15 cellular contexts compared by ENCODE assay signal in genomic region chr11:130668751-130669150, GRCh38.
DNase-seq lines count a peak whose midpoint lies in the region; ATAC-seq, FAIRE-seq and TF ChIP-seq lines count a peak whose summit lies in the region.
"Had no signal": no experiment of that assay in that cellular context is flagged by ENCODE, and none has a peak within 500 bp of the region (broad histone marks: within the 10 kb centered on the region; RNA-seq: fewer than 3 reads in every experiment).

No MANE protein-coding gene starts in this region.

- H3K27me3 ChIP-seq in GM23338 (ENCODE audit: insufficient read depth) (no peaks in the 10 kb centered on the region), H1 (replicated peaks in 1 of 4; ENCODE audit: control insufficient read depth in 3 of 4, extremely low read depth in 1 of 4, insufficient read depth in 3 of 4, low read length in 3 of 4) (no peaks in the 10 kb centered on the region), osteoblast (ENCODE audit: insufficient read depth, low read length) (no peaks in the 10 kb centered on the region)
- no peaks in the 10 kb centered on the region for H3K27me3 ChIP-seq in CD4-positive, alpha-beta memory T cell (ENCODE audit: insufficient read depth, low read length)

- H2AK5ac ChIP-seq in H1 (ENCODE audit: low read depth, low read length): no peak overlapping the region

- H4K91ac ChIP-seq in H1 (replicated peaks; ENCODE audit: insufficient read length, low read length): no peak overlapping the region

- no peak overlapping the region for H3K4me3 Mint-ChIP-seq in GM23338
- no peak overlapping the region for H3K4me3 Mint-ChIP-seq in osteocyte (ENCODE audit: unreplicated experiment)
- no peak overlapping the region for H3K4me3 Mint-ChIP-seq in CD4-positive, alpha-beta memory T cell
- H3K4me3 Mint-ChIP-seq: CD4-positive, alpha-beta T cell; IgD-negative memory B cell had no signal

- no peaks in the 10 kb centered on the region; the same call in none of the 2 replicates for H3K9me2 ChIP-seq in GM23338 (ENCODE audit: insufficient read depth)

- H3K14ac ChIP-seq in H1 (ENCODE audit: insufficient read length): no peak overlapping the region

- H3K18ac ChIP-seq in H1 (ENCODE audit: extremely low read depth, low read length): no peak overlapping the region

- H3K4me1 Mint-ChIP-seq in GM23338 (no peaks in the 10 kb centered on the region; the same call in 2 of the 3 replicates), osteocyte (ENCODE audit: unreplicated experiment) (peaks cover 27% of the 10 kb centered on the region)
- H3K4me1 Mint-ChIP-seq in CD4-positive, alpha-beta memory T cell: no peaks in the 10 kb centered on the region
- H3K4me1 Mint-ChIP-seq: IgD-negative memory B cell had no signal

- H3K36me3 Mint-ChIP-seq in GM23338 (ENCODE audit: low read depth) (no peaks in the 10 kb centered on the region), osteocyte (ENCODE audit: unreplicated experiment) (no peaks in the 10 kb centered on the region)
- H3K36me3 Mint-ChIP-seq in CD4-positive, alpha-beta memory T cell: no peaks in the 10 kb centered on the region
- H3K36me3 Mint-ChIP-seq: IgD-negative memory B cell had no signal

- H3K4me2 ChIP-seq in GM23338: no peak overlapping the region
- H3K4me2 ChIP-seq in H1 (ENCODE audit: insufficient read depth in 1 of 2, low read depth in 2 of 2, low read length in 2 of 2): no peak overlapping the region
- no peak overlapping the region for H3K4me2 ChIP-seq in osteoblast (ENCODE audit: insufficient read depth, low read length)

- H3K9me3 ChIP-seq in H1 (ENCODE audit: insufficient read depth in 2 of 2, low read depth in 1 of 2, low read length in 1 of 2) (no peaks in the 10 kb centered on the region), osteoblast (ENCODE audit: low read depth, low read length) (no peaks in the 10 kb centered on the region)
- H3K9me3 ChIP-seq in CD4-positive, alpha-beta memory T cell (ENCODE audit: control insufficient read depth in 1 of 2, low read length in 2 of 2): no peaks in the 10 kb centered on the region
- H3K9me3 ChIP-seq: HAP-1 had no signal

- TF ChIP-seq RAD21 in H1 (IDR thresholded peaks at IDR 0.05 in 1 of 2, conservative IDR thresholded peaks at IDR 0.05 in 1 of 2; ENCODE audit: low read depth in 2 of 2, low read length in 2 of 2): no peak

- no peaks in the 10 kb centered on the region for H3K36me3 ChIP-seq in GM23338 (ENCODE audit: insufficient read depth)
- H3K36me3 ChIP-seq in H1 (ENCODE audit: control insufficient read depth in 2 of 4, insufficient read depth in 4 of 4, low read length in 3 of 4): no peaks in the 10 kb centered on the region
- no peaks in the 10 kb centered on the region for H3K36me3 ChIP-seq in osteoblast (ENCODE audit: insufficient read depth, low read length)
- no peaks in the 10 kb centered on the region for H3K36me3 ChIP-seq in CD4-positive, alpha-beta memory T cell (ENCODE audit: insufficient read depth, low read length)
- H3K36me3 ChIP-seq: HAP-1 had no signal

- H4K5ac ChIP-seq in H1 (ENCODE audit: insufficient read length, low read depth, low read length): no peak overlapping the region

- H3K27ac Mint-ChIP-seq in GM23338: no peak overlapping the region
- no peak overlapping the region for H3K27ac Mint-ChIP-seq in osteocyte (ENCODE audit: unreplicated experiment)
- no peak overlapping the region for H3K27ac Mint-ChIP-seq in CD4-positive, alpha-beta memory T cell
- H3K27ac Mint-ChIP-seq: CD4-positive, alpha-beta T cell; IgD-negative memory B cell had no signal

- H2BK120ac ChIP-seq in H1 (replicated peaks; ENCODE audit: low read depth, low read length): no peak overlapping the region

- peaks cover 5% of the 10 kb centered on the region for H3K27me3 Mint-ChIP-seq in GM23338 (ENCODE audit: insufficient read depth, low read depth, poor library complexity)
- H3K27me3 Mint-ChIP-seq in osteocyte (ENCODE audit: unreplicated experiment): no peaks in the 10 kb centered on the region
- H3K27me3 Mint-ChIP-seq in CD4-positive, alpha-beta memory T cell: peaks cover 2 to 4% of the 10 kb centered on the region in 2 donors

- no peak for FAIRE-seq in H1 (lab: Jason Lieb, UNC)
- FAIRE-seq in urothelium cell line (lab: Jason Lieb, UNC): no peak
- FAIRE-seq: HepG2 had no signal

- no peak overlapping the region for H2BK20ac ChIP-seq in H1 (ENCODE audit: low read length)

- no peak for ATAC-seq in GM23338
- ATAC-seq: HepG2 had no signal

- H4K20me1 ChIP-seq in GM23338 (replicated peaks; ENCODE audit: insufficient read depth): no peaks in the 10 kb centered on the region
- H4K20me1 ChIP-seq in H1 (replicated peaks in 1 of 2; ENCODE audit: control insufficient read depth in 1 of 2, insufficient read depth in 2 of 2, low read length in 2 of 2): no peaks in the 10 kb centered on the region
- no peaks in the 10 kb centered on the region for H4K20me1 ChIP-seq in osteoblast (ENCODE audit: insufficient read depth, low read length)

- H2BK12ac ChIP-seq in H1 (ENCODE audit: low read depth, low read length): no peak overlapping the region

- CTCF ChIA-PET in H1 (lab: Charles Lee; ENCODE audit: partially characterized antibody): interaction anchor here (0.6 to 1.5 kb wide), 4 partner anchors 36 to 193 kb away, joined by 3 to 7 read pairs (median 5); no protein-coding TSS in a partner anchor
- CTCF ChIA-PET in CD4-positive, alpha-beta memory T cell (lab: Charles Lee; ENCODE audit: partially characterized antibody): no interaction called here

- H3K4me3 ChIP-seq in GM23338 (no peak overlapping the region), H1 (ENCODE audit: extremely low read depth in 1 of 4, insufficient read depth in 2 of 4, low read depth in 3 of 4, low read length in 4 of 4) (no peak overlapping the region), osteoblast (ENCODE audit: insufficient read depth, low read length) (no peak overlapping the region)
- H3K4me3 ChIP-seq in CD4-positive, alpha-beta memory T cell (ENCODE audit: low read length in 2 of 2): no peak overlapping the region
- H3K4me3 ChIP-seq: HAP-1 had no signal

- no peak overlapping the region for H2BK5ac ChIP-seq in H1 (ENCODE audit: low read depth, low read length)

- H2BK15ac ChIP-seq in H1 (ENCODE audit: low read length): peak overlapping the region; percentile 81; the same call in 1 of the 2 replicates

- 76% methylated on average over 2 of the region's 2 CpGs; no CpG with 5 or more reads in 1 of the 2 experiments for WGBS in H1 (ENCODE audit: extremely low coverage in 1 of 2, insufficient coverage in 1 of 2, insufficient read length in 1 of 2, insufficient replicate concordance in 2 of 2, low coverage in 1 of 2, low lambda C conversion rate in 2 of 2, missing lambda C conversion rate in 1 of 2), 2 experiments

- no peak for DNase-seq in GM23338 (ENCODE audit: low spot score)
- no peak for DNase-seq in H1 (ENCODE audit: low read depth in 1 of 2, low spot score in 2 of 2)
- peak; percentile 21 for DNase-seq in osteoblast (ENCODE audit: insufficient read length, low spot score, missing footprints)
- DNase-seq in osteocyte (ENCODE audit: extremely low spot score, unreplicated experiment): no peak
- DNase-seq in urothelium cell line (ENCODE audit: low spot score): no peak
- DNase-seq in CD4-positive, alpha-beta memory T cell: no peak
- DNase-seq: AML-193; CD4-positive, alpha-beta T cell; DMS153; DMS79; GF-D8 had no signal

- H3K9me3 Mint-ChIP-seq in GM23338: no peaks in the 10 kb centered on the region; the same call in 2 of the 3 replicates
- no peaks in the 10 kb centered on the region for H3K9me3 Mint-ChIP-seq in osteocyte (ENCODE audit: unreplicated experiment)
- H3K9me3 Mint-ChIP-seq in CD4-positive, alpha-beta memory T cell: no peaks in the 10 kb centered on the region
- H3K9me3 Mint-ChIP-seq: CD4-positive, alpha-beta T cell; IgD-negative memory B cell had no signal

- intact Hi-C loops in CD4-positive, alpha-beta memory T cell (cut with micrococcal nuclease): no loop called here

- H3K79me1 ChIP-seq in H1 (ENCODE audit: low read depth, low read length): no peaks in the 10 kb centered on the region

- no peak for TF ChIP-seq EP300 in H1 (IDR thresholded peaks at IDR 0.05; ENCODE audit: borderline replicate concordance in 1 of 2, low read depth in 2 of 2, low read length in 2 of 2)

- no peaks in the 10 kb centered on the region for H3K4me1 ChIP-seq in GM23338 (ENCODE audit: insufficient read depth)
- no peaks in the 10 kb centered on the region for H3K4me1 ChIP-seq in H1 (replicated peaks in 1 of 4; ENCODE audit: control insufficient read depth in 3 of 4, insufficient read depth in 4 of 4, low read length in 3 of 4)
- peaks cover 30% of the 10 kb centered on the region for H3K4me1 ChIP-seq in osteoblast (ENCODE audit: insufficient read depth, low read length)
- no peaks in the 10 kb centered on the region for H3K4me1 ChIP-seq in CD4-positive, alpha-beta memory T cell (ENCODE audit: insufficient read depth, low read length)
- H3K4me1 ChIP-seq: HAP-1 had no signal

- H3F3A ChIP-seq in GM23338 (replicated peaks; ENCODE audit: low read depth): no peaks in the 10 kb centered on the region

- H3K27ac ChIP-seq in GM23338 (ENCODE audit: low read depth): no peak overlapping the region
- no peak overlapping the region for H3K27ac ChIP-seq in H1 (ENCODE audit: low read depth, low read length)
- H3K27ac ChIP-seq in osteoblast (ENCODE audit: low read depth, low read length): no peak overlapping the region
- no peak overlapping the region for H3K27ac ChIP-seq in CD4-positive, alpha-beta memory T cell (ENCODE audit: low read depth, low read length)
- H3K27ac ChIP-seq: C4-2B had no signal

- H3K9ac ChIP-seq in H1 (replicated peaks in 1 of 4; ENCODE audit: extremely low read depth in 1 of 4, low read depth in 3 of 4, low read length in 3 of 4): no peak overlapping the region

- H3K79me2 ChIP-seq in GM23338 (replicated peaks; ENCODE audit: insufficient read depth): no peaks in the 10 kb centered on the region
- H3K79me2 ChIP-seq in H1 (ENCODE audit: control insufficient read depth in 1 of 2, insufficient read depth in 2 of 2, low read length in 2 of 2): no peaks in the 10 kb centered on the region
- H3K79me2 ChIP-seq in osteoblast (ENCODE audit: insufficient read depth, low read length): no peaks in the 10 kb centered on the region

- H3K23me2 ChIP-seq in H1 (ENCODE audit: low read depth, low read length): no peaks in the 10 kb centered on the region

- H3K4ac ChIP-seq in H1 (replicated peaks; ENCODE audit: insufficient read length, low read depth, low read length): no peak overlapping the region

- H3K56ac ChIP-seq in H1 (replicated peaks; ENCODE audit: insufficient read length, low read depth, low read length): no peak overlapping the region

- no peak for TF ChIP-seq POLR2A in H1 (IDR thresholded peaks at IDR 0.05; ENCODE audit: control extremely low read depth in 1 of 2, low read depth in 2 of 2, low read length in 2 of 2)

- TF ChIP-seq CTCF in GM23338 (conservative IDR thresholded peaks at IDR 0.05; ENCODE audit: low read depth in 2 of 2): no peak
- TF ChIP-seq CTCF in H1 (IDR thresholded peaks at IDR 0.05; ENCODE audit: control extremely low read depth in 1 of 3, insufficient read depth in 1 of 3, low read depth in 1 of 3, low read length in 3 of 3): no peak
- TF ChIP-seq CTCF in osteoblast (IDR thresholded peaks at IDR 0.05; ENCODE audit: extremely low read depth, low read depth, low read length): no peak
- no peak for TF ChIP-seq CTCF in osteocyte (IDR thresholded peaks at IDR 0.05)

- no peak overlapping the region for H3K23ac ChIP-seq in H1 (ENCODE audit: insufficient read length)

- H4K8ac ChIP-seq in H1 (ENCODE audit: extremely low read depth, insufficient read depth, low read length): no peak overlapping the region

- H2AFZ ChIP-seq in GM23338 (peak overlapping the region; percentile 32; the same call in 1 of the 2 replicates), H1 (ENCODE audit: low read length) (no peak overlapping the region), osteoblast (ENCODE audit: low read length) (no peak overlapping the region)

- POLR2A ChIA-PET in H1 (lab: Charles Lee; ENCODE audit: partially characterized antibody): no interaction called here
- POLR2A ChIA-PET in CD4-positive, alpha-beta memory T cell (lab: Charles Lee; ENCODE audit: partially characterized antibody): no interaction called here
